Comparison of ENCODE assay signal across 1 cellular context in the genomic region with DNA sequence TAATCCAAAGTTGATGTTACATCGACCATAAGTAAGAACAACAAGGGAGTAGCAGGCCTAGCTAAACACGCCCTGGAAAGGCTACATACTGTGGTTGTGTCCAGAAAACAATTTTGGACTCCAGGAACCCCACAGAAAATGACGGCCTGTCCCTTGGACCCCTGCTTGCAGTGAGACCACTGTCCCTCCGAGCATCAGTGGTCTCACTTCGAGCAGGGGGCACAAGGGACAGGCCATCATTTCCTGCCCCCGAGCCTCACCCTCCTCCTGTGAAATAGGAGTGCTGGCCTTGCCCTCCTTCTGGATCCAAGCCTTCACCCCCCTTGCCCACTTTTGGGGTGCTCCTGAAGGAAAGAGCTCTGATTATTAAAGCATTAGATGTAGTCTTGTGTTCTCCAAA.
TF ChIP-seq lines count a peak whose summit lies in the region.

No MANE protein-coding gene starts in this region.

TF ChIP-seq in GM23338, 12 proteins besides CTCF, POLR2A, EP300 and RAD21 (continued from another document):
- TF ChIP-seq, protein P1, sequence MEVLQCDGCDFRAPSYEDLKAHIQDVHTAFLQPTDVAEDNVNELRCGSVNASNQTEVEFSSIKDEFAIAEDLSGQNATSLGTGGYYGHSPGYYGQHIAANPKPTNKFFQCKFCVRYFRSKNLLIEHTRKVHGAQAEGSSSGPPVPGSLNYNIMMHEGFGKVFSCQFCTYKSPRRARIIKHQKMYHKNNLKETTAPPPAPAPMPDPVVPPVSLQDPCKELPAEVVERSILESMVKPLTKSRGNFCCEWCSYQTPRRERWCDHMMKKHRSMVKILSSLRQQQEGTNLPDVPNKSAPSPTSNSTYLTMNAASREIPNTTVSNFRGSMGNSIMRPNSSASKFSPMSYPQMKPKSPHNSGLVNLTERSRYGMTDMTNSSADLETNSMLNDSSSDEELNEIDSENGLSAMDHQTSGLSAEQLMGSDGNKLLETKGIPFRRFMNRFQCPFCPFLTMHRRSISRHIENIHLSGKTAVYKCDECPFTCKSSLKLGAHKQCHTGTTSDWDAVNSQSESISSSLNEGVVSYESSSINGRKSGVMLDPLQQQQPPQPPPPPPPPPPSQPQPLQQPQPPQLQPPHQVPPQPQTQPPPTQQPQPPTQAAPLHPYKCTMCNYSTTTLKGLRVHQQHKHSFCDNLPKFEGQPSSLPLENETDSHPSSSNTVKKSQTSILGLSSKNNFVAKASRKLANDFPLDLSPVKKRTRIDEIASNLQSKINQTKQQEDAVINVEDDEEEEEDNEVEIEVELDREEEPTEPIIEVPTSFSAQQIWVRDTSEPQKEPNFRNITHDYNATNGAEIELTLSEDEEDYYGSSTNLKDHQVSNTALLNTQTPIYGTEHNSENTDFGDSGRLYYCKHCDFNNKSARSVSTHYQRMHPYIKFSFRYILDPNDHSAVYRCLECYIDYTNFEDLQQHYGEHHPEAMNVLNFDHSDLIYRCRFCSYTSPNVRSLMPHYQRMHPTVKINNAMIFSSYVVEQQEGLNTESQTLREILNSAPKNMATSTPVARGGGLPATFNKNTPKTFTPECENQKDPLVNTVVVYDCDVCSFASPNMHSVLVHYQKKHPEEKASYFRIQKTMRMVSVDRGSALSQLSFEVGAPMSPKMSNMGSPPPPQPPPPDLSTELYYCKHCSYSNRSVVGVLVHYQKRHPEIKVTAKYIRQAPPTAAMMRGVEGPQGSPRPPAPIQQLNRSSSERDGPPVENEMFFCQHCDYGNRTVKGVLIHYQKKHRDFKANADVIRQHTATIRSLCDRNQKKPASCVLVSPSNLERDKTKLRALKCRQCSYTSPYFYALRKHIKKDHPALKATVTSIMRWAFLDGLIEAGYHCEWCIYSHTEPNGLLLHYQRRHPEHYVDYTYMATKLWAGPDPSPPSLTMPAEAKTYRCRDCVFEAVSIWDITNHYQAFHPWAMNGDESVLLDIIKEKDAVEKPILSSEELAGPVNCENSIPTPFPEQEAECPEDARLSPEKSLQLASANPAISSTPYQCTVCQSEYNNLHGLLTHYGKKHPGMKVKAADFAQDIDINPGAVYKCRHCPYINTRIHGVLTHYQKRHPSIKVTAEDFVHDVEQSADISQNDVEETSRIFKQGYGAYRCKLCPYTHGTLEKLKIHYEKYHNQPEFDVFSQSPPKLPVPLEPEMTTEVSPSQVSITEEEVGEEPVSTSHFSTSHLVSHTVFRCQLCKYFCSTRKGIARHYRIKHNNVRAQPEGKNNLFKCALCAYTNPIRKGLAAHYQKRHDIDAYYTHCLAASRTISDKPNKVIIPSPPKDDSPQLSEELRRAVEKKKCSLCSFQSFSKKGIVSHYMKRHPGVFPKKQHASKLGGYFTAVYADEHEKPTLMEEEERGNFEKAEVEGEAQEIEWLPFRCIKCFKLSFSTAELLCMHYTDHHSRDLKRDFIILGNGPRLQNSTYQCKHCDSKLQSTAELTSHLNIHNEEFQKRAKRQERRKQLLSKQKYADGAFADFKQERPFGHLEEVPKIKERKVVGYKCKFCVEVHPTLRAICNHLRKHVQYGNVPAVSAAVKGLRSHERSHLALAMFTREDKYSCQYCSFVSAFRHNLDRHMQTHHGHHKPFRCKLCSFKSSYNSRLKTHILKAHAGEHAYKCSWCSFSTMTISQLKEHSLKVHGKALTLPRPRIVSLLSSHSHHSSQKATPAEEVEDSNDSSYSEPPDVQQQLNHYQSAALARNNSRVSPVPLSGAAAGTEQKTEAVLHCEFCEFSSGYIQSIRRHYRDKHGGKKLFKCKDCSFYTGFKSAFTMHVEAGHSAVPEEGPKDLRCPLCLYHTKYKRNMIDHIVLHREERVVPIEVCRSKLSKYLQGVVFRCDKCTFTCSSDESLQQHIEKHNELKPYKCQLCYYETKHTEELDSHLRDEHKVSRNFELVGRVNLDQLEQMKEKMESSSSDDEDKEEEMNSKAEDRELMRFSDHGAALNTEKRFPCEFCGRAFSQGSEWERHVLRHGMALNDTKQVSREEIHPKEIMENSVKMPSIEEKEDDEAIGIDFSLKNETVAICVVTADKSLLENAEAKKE (CRISPR knock-in tag; IDR thresholded peaks at IDR 0.05) = no peak
- TF ChIP-seq ZNF114 (CRISPR knock-in tag; IDR thresholded peaks at IDR 0.05) = no peak
- TF ChIP-seq, protein P2, sequence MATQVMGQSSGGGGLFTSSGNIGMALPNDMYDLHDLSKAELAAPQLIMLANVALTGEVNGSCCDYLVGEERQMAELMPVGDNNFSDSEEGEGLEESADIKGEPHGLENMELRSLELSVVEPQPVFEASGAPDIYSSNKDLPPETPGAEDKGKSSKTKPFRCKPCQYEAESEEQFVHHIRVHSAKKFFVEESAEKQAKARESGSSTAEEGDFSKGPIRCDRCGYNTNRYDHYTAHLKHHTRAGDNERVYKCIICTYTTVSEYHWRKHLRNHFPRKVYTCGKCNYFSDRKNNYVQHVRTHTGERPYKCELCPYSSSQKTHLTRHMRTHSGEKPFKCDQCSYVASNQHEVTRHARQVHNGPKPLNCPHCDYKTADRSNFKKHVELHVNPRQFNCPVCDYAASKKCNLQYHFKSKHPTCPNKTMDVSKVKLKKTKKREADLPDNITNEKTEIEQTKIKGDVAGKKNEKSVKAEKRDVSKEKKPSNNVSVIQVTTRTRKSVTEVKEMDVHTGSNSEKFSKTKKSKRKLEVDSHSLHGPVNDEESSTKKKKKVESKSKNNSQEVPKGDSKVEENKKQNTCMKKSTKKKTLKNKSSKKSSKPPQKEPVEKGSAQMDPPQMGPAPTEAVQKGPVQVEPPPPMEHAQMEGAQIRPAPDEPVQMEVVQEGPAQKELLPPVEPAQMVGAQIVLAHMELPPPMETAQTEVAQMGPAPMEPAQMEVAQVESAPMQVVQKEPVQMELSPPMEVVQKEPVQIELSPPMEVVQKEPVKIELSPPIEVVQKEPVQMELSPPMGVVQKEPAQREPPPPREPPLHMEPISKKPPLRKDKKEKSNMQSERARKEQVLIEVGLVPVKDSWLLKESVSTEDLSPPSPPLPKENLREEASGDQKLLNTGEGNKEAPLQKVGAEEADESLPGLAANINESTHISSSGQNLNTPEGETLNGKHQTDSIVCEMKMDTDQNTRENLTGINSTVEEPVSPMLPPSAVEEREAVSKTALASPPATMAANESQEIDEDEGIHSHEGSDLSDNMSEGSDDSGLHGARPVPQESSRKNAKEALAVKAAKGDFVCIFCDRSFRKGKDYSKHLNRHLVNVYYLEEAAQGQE (IDR thresholded peaks at IDR 0.05; ENCODE audit: unreplicated experiment) = no peak
- no peak for TF ChIP-seq CREB1 (CRISPR knock-in tag; IDR thresholded peaks at IDR 0.05; ENCODE audit: low read depth)
- TF ChIP-seq, protein P3, sequence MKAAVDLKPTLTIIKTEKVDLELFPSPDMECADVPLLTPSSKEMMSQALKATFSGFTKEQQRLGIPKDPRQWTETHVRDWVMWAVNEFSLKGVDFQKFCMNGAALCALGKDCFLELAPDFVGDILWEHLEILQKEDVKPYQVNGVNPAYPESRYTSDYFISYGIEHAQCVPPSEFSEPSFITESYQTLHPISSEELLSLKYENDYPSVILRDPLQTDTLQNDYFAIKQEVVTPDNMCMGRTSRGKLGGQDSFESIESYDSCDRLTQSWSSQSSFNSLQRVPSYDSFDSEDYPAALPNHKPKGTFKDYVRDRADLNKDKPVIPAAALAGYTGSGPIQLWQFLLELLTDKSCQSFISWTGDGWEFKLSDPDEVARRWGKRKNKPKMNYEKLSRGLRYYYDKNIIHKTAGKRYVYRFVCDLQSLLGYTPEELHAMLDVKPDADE (IDR thresholded peaks at IDR 0.05) = no peak
- no peak for TF ChIP-seq STAT1 (IDR thresholded peaks at IDR 0.05; ENCODE audit: unreplicated experiment)
